Comparison of ENCODE assay signal across 23 cellular contexts in genomic region chr15:92200891-92201290, GRCh38.
DNase-seq lines count a peak whose midpoint lies in the region; ATAC-seq, FAIRE-seq and TF ChIP-seq lines count a peak whose summit lies in the region.
"Had no signal": no experiment of that assay in that cellular context is flagged by ENCODE, and none has a peak within 500 bp of the region (broad histone marks: within the 10 kb centered on the region; RNA-seq: fewer than 3 reads in every experiment).

No MANE protein-coding gene starts in this region.

- POLR2A ChIA-PET in H1 (lab: Charles Lee; ENCODE audit: partially characterized antibody): no interaction called here

- H3K27me3 ChIP-seq in H9 (ENCODE audit: insufficient read depth, low read length): no peaks in the 10 kb centered on the region
- no peaks in the 10 kb centered on the region for H3K27me3 ChIP-seq in H1 (replicated peaks in 1 of 4; ENCODE audit: control insufficient read depth in 3 of 4, extremely low read depth in 1 of 4, insufficient read depth in 3 of 4, low read length in 3 of 4)
- no peaks in the 10 kb centered on the region for H3K27me3 ChIP-seq in neuronal stem cell (ENCODE audit: control insufficient read depth in 3 of 3, insufficient read depth in 3 of 3, low read depth in 1 of 3, low read length in 3 of 3)
- H3K27me3 ChIP-seq: BLaER1 treated with 17β-estradiol and CSF1 and Interleukin-3, amounts not matched to agents 10 nM and 100 nM had no signal

- H3K9me3 ChIP-seq in H9 (ENCODE audit: control insufficient read depth, low read depth, low read length): no peaks in the 10 kb centered on the region
- no peaks in the 10 kb centered on the region for H3K9me3 ChIP-seq in H1 (ENCODE audit: insufficient read depth in 2 of 2, low read depth in 1 of 2, low read length in 1 of 2)
- no peaks in the 10 kb centered on the region for H3K9me3 ChIP-seq in neuronal stem cell (replicated peaks in 1 of 2; ENCODE audit: control insufficient read depth in 2 of 2, insufficient read depth in 1 of 2, low read depth in 1 of 2, low read length in 2 of 2)
- H3K9me3 ChIP-seq: BE2C, Caco-2 had no signal

- no peak overlapping the region for H4K91ac ChIP-seq in H9 (ENCODE audit: insufficient read length, low read depth, low read length)
- no peak overlapping the region for H4K91ac ChIP-seq in H1 (replicated peaks; ENCODE audit: insufficient read length, low read length)
- no peak overlapping the region for H4K91ac ChIP-seq in neuronal stem cell (ENCODE audit: low read depth, low read length, poor library complexity)

- no peak overlapping the region for H3K4me3 Mint-ChIP-seq in H9
- H3K4me3 Mint-ChIP-seq: CD4-positive, alpha-beta memory T cell had no signal

- H2BK12ac ChIP-seq in H9 (ENCODE audit: insufficient read length, low read depth, low read length) (no peak overlapping the region), H1 (ENCODE audit: low read depth, low read length) (no peak overlapping the region), neuronal stem cell (ENCODE audit: low read length) (no peak overlapping the region)

- H3K79me1 ChIP-seq in H9 (ENCODE audit: insufficient read depth, low read depth, low read length, poor library complexity, severe bottlenecking): no peaks in the 10 kb centered on the region
- no peaks in the 10 kb centered on the region for H3K79me1 ChIP-seq in H1 (ENCODE audit: low read depth, low read length)
- H3K79me1 ChIP-seq in neuronal stem cell (ENCODE audit: low read depth, low read length): peaks cover 2% of the 10 kb centered on the region

- peaks cover 25 to 26% of the 10 kb centered on the region in 2 experiments for H3K4me1 Mint-ChIP-seq in H9
- H3K4me1 Mint-ChIP-seq: CD4-positive, alpha-beta memory T cell had no signal

- H2BK15ac ChIP-seq in H9 (ENCODE audit: low read depth, low read length): no peak overlapping the region
- no peak overlapping the region for H2BK15ac ChIP-seq in H1 (ENCODE audit: low read length)
- H2BK15ac ChIP-seq in neuronal stem cell (ENCODE audit: low read length): no peak overlapping the region

- H3K79me2 ChIP-seq in H9 (ENCODE audit: insufficient read depth, low read length) (no peaks in the 10 kb centered on the region), H1 (ENCODE audit: control insufficient read depth in 1 of 2, insufficient read depth in 2 of 2, low read length in 2 of 2) (no peaks in the 10 kb centered on the region)

- no peak overlapping the region for H3K18ac ChIP-seq in H9 (ENCODE audit: insufficient read length, low read depth, low read length)
- no peak overlapping the region for H3K18ac ChIP-seq in H1 (ENCODE audit: extremely low read depth, low read length)
- H3K18ac ChIP-seq in neuronal stem cell (ENCODE audit: low read length): peak overlapping the region; percentile 17

- no peaks in the 10 kb centered on the region; the same call in 1 of the 2 replicates for H3K27me3 Mint-ChIP-seq in H9 (ENCODE audit: low read depth)

- H2BK5ac ChIP-seq in H9 (ENCODE audit: insufficient read length, low read length) (no peak overlapping the region), H1 (ENCODE audit: low read depth, low read length) (peak overlapping the region; percentile 24; the same call in 1 of the 2 replicates), neuronal stem cell (ENCODE audit: low read length) (no peak overlapping the region)

- H3K9ac ChIP-seq in H9 (ENCODE audit: extremely low read depth, insufficient read length, low read length) (no peak overlapping the region), H1 (replicated peaks in 1 of 4; ENCODE audit: extremely low read depth in 1 of 4, low read depth in 3 of 4, low read length in 3 of 4) (no peak overlapping the region), neuronal stem cell (ENCODE audit: low read depth, low read length, poor library complexity) (no peak overlapping the region)
- H3K9ac ChIP-seq: BLaER1 treated with 17β-estradiol and CSF1 and Interleukin-3, amounts not matched to agents 10 nM and 100 nM had no signal

- H3K23me2 ChIP-seq in H9 (ENCODE audit: insufficient read length, low read depth, low read length, poor library complexity, severe bottlenecking) (no peaks in the 10 kb centered on the region), H1 (ENCODE audit: low read depth, low read length) (no peaks in the 10 kb centered on the region)

- H3K4me3 ChIP-seq in H1 (ENCODE audit: extremely low read depth in 1 of 4, insufficient read depth in 2 of 4, low read depth in 3 of 4, low read length in 4 of 4) (no peak overlapping the region), neuronal stem cell (ENCODE audit: low read length in 2 of 2) (no peak overlapping the region)
- H3K4me3 ChIP-seq: A549; BLaER1 treated with 17β-estradiol and CSF1 and Interleukin-3, amounts not matched to agents 10 nM and 100 nM; GM12878 had no signal

- no CpG with 5 or more reads among the region's 2 CpGs for WGBS in H9 (ENCODE audit: extremely low coverage, insufficient read length, low lambda C conversion rate)
- WGBS in H1 (ENCODE audit: extremely low coverage in 1 of 2, insufficient coverage in 1 of 2, insufficient read length in 1 of 2, insufficient replicate concordance in 2 of 2, low coverage in 1 of 2, low lambda C conversion rate in 2 of 2, missing lambda C conversion rate in 1 of 2), 2 experiments: 81% methylated on average over 2 of the region's 2 CpGs; no CpG with 5 or more reads in 1 of the 2 experiments
- no CpG with 5 or more reads among the region's 2 CpGs for WGBS in neuronal stem cell (ENCODE audit: extremely low coverage in 2 of 2, insufficient read length in 2 of 2, insufficient replicate concordance in 1 of 2), 2 donors

- H3K9me3 Mint-ChIP-seq in H9: peaks cover 2 to 8% of the 10 kb centered on the region in 2 experiments; a peak in 3 of 5 replicates

- H3K27ac Mint-ChIP-seq in H9: no peak overlapping the region
- H3K27ac Mint-ChIP-seq: CD4-positive, alpha-beta memory T cell had no signal

- no peak overlapping the region for H2BK120ac ChIP-seq in H9 (ENCODE audit: low read depth, low read length, poor library complexity, severe bottlenecking)
- no peak overlapping the region for H2BK120ac ChIP-seq in H1 (replicated peaks; ENCODE audit: low read depth, low read length)
- H2BK120ac ChIP-seq in neuronal stem cell (ENCODE audit: low read depth, low read length): no peak overlapping the region

- H2AK5ac ChIP-seq in H9 (ENCODE audit: insufficient read length, low read length) (no peak overlapping the region), H1 (ENCODE audit: low read depth, low read length) (no peak overlapping the region), neuronal stem cell (ENCODE audit: low read depth, low read length) (no peak overlapping the region)

- no peak overlapping the region for H3K56ac ChIP-seq in H9 (ENCODE audit: insufficient read length, low read depth, low read length)
- no peak overlapping the region for H3K56ac ChIP-seq in H1 (replicated peaks; ENCODE audit: insufficient read length, low read depth, low read length)

- H3K14ac ChIP-seq in H9 (ENCODE audit: insufficient read depth, low read length): no peak overlapping the region
- no peak overlapping the region for H3K14ac ChIP-seq in H1 (ENCODE audit: insufficient read length)
- peak overlapping the region; percentile 71 for H3K14ac ChIP-seq in neuronal stem cell (ENCODE audit: low read length)

- ATAC-seq in HG03108 (IDR thresholded peaks at IDR 0.05; ENCODE audit: unreplicated experiment) (no peak), GM18861 (IDR thresholded peaks at IDR 0.05; ENCODE audit: unreplicated experiment) (no peak)
- ATAC-seq: A549, GM12878, HCT116 had no signal

- TF ChIP-seq RAD21 in H1 (IDR thresholded peaks at IDR 0.05 in 1 of 2, conservative IDR thresholded peaks at IDR 0.05 in 1 of 2; ENCODE audit: low read depth in 2 of 2, low read length in 2 of 2): no peak

- H3K36me3 Mint-ChIP-seq in H9 (ENCODE audit: insufficient read depth in 1 of 3, low read depth in 3 of 3): peaks cover 0 to 4% (median 2%) of the 10 kb centered on the region in 3 experiments; a peak in 3 of 7 replicates
- H3K36me3 Mint-ChIP-seq: CD4-positive, alpha-beta memory T cell had no signal

- H4K8ac ChIP-seq in H9 (replicated peaks; ENCODE audit: insufficient read length, low read depth, low read length) (no peak overlapping the region), H1 (ENCODE audit: extremely low read depth, insufficient read depth, low read length) (no peak overlapping the region), neuronal stem cell (ENCODE audit: low read depth, low read length) (no peak overlapping the region)

- no peak overlapping the region for H4K5ac ChIP-seq in H9 (ENCODE audit: insufficient read length, low read depth, low read length)
- H4K5ac ChIP-seq in H1 (ENCODE audit: insufficient read length, low read depth, low read length): no peak overlapping the region

- FAIRE-seq in H1 (lab: Jason Lieb, UNC): no peak
- FAIRE-seq: GM12878 had no signal

- CTCF ChIA-PET in H1 (lab: Charles Lee; ENCODE audit: partially characterized antibody): no interaction called here

- no peak overlapping the region for H3K4ac ChIP-seq in H9 (ENCODE audit: low read depth, low read length)
- no peak overlapping the region for H3K4ac ChIP-seq in H1 (replicated peaks; ENCODE audit: insufficient read length, low read depth, low read length)
- H3K4ac ChIP-seq in neuronal stem cell (ENCODE audit: low read length): no peak overlapping the region

- H2AFZ ChIP-seq in H9 (ENCODE audit: low read length): no peak overlapping the region
- H2AFZ ChIP-seq in H1 (ENCODE audit: low read length): no peak overlapping the region
- no peak overlapping the region for H2AFZ ChIP-seq in neuronal stem cell (ENCODE audit: low read length)

- DNase-seq in ELF-1 (ENCODE audit: low read depth, low spot score) (peak; percentile 22), H9 (peak; percentile 39), H1 (ENCODE audit: low read depth in 1 of 2, low spot score in 2 of 2) (no peak), neuronal stem cell (ENCODE audit: low spot score) (no peak), NCI-H510A treated with DMSO at 0.1 percent for 48 hours (lab: John Stamatoyannopoulos, UW) (no peak), C1 segment of cervical spinal cord (lab: John Stamatoyannopoulos, UW) (no peak)
- DNase-seq: 8988T; ACHN; AML-193; BE2C; Caco-2; CD4-positive, alpha-beta memory T cell; DMS153; DND-41; GDM1; GOT3; H7 had no signal

- no peak for TF ChIP-seq EP300 in H1 (IDR thresholded peaks at IDR 0.05; ENCODE audit: borderline replicate concordance in 1 of 2, low read depth in 2 of 2, low read length in 2 of 2)

- TF ChIP-seq CTCF in H9 (conservative IDR thresholded peaks at IDR 0.05) (no peak), H1 (IDR thresholded peaks at IDR 0.05; ENCODE audit: control extremely low read depth in 1 of 3, insufficient read depth in 1 of 3, low read depth in 1 of 3, low read length in 3 of 3) (no peak)

- no peak for TF ChIP-seq POLR2A in H1 (IDR thresholded peaks at IDR 0.05; ENCODE audit: control extremely low read depth in 1 of 2, low read depth in 2 of 2, low read length in 2 of 2)

- no peaks in the 10 kb centered on the region for H4K20me1 ChIP-seq in H9 (ENCODE audit: control insufficient read depth, insufficient read depth, insufficient read length)
- no peaks in the 10 kb centered on the region for H4K20me1 ChIP-seq in H1 (replicated peaks in 1 of 2; ENCODE audit: control insufficient read depth in 1 of 2, insufficient read depth in 2 of 2, low read length in 2 of 2)
- H4K20me1 ChIP-seq: BLaER1 treated with 17β-estradiol and CSF1 and Interleukin-3, amounts not matched to agents 10 nM and 100 nM had no signal

- H3K4me2 ChIP-seq in H9 (ENCODE audit: insufficient read depth, insufficient read length, low read length) (no peak overlapping the region), H1 (ENCODE audit: insufficient read depth in 1 of 2, low read depth in 2 of 2, low read length in 2 of 2) (no peak overlapping the region), neuronal stem cell (ENCODE audit: insufficient read depth, low read length, poor library complexity, severe bottlenecking) (no peak overlapping the region)
- H3K4me2 ChIP-seq: A549; BLaER1 treated with 17β-estradiol and CSF1 and Interleukin-3, amounts not matched to agents 10 nM and 100 nM had no signal

- H3K23ac ChIP-seq in H9 (ENCODE audit: insufficient read length, low read depth, low read length) (no peak overlapping the region), H1 (ENCODE audit: insufficient read length) (no peak overlapping the region), neuronal stem cell (ENCODE audit: low read depth, low read length, poor library complexity) (no peak overlapping the region)

- H3K27ac ChIP-seq in H9 (ENCODE audit: insufficient read length, low read depth, low read length) (no peak overlapping the region), H1 (ENCODE audit: low read depth, low read length) (no peak overlapping the region), neuronal stem cell (replicated peaks; ENCODE audit: low read length) (no peak overlapping the region)
- H3K27ac ChIP-seq: A549; BLaER1 treated with 17β-estradiol and CSF1 and Interleukin-3, amounts not matched to agents 10 nM and 100 nM had no signal

- no peak overlapping the region for H3T11ph ChIP-seq in H9 (ENCODE audit: low read length)

- H3K4me1 ChIP-seq in H9 (ENCODE audit: insufficient read depth, low read length): no peaks in the 10 kb centered on the region; the same call in 1 of the 2 replicates
- H3K4me1 ChIP-seq in H1 (replicated peaks in 1 of 4; ENCODE audit: control insufficient read depth in 3 of 4, insufficient read depth in 4 of 4, low read length in 3 of 4): peaks cover 2 to 10% (median 7%) of the 10 kb centered on the region in 4 experiments; a peak in 5 of 7 replicates
- peaks cover 0 to 13% of the 10 kb centered on the region in 2 donors for H3K4me1 ChIP-seq in neuronal stem cell (ENCODE audit: control insufficient read depth in 2 of 2, insufficient read depth in 1 of 2, low read depth in 1 of 2, low read length in 2 of 2)
- H3K4me1 ChIP-seq: A549; BE2C; BLaER1 treated with 17β-estradiol and CSF1 and Interleukin-3, amounts not matched to agents 10 nM and 100 nM; Caco-2 had no signal

- H2BK20ac ChIP-seq in H9 (ENCODE audit: low read depth, low read length, poor library complexity, severe bottlenecking) (no peak overlapping the region), H1 (ENCODE audit: low read length) (no peak overlapping the region)

- H3K36me3 ChIP-seq in H1 (ENCODE audit: control insufficient read depth in 2 of 4, insufficient read depth in 4 of 4, low read length in 3 of 4) (no peaks in the 10 kb centered on the region), neuronal stem cell (replicated peaks in 1 of 2; ENCODE audit: control insufficient read depth in 2 of 2, insufficient read depth in 2 of 2, low read length in 2 of 2) (no peaks in the 10 kb centered on the region)
- H3K36me3 ChIP-seq: BE2C; BLaER1 treated with 17β-estradiol and CSF1 and Interleukin-3, amounts not matched to agents 10 nM and 100 nM had no signal

Comparison
In these comparisons a context has a peak if more than half of its experiments do, and no peak if none do; other contexts are left out.
1. DNase-seq: peak in ELF-1 (single experiment) and H9 (single experiment); none in H1 (0 of 2), neuronal stem cell (single experiment), NCI-H510A treated with DMSO at 0.1 percent for 48 hours (single experiment) and C1 segment of cervical spinal cord (0 of 14).